8 cellular contexts compared by ENCODE assay signal in the genomic region with DNA sequence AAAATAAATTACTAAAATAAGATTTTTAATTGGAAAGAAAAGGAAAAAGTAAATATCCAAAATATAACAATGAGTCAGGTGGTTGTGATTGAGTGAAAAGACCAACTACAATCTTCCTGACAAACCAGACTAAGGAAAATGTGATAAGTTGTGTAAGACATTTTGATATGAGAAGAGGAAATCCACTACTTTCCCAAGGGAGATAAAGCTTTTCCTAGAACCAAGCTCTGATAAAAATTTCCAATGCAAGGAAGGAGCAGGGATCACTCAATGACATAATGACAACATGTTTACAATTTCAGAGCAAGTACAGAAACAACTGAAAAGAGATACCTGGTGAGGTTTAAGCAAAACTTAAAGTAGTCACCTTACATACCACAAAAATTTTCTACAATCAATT.
"Had no signal": no experiment of that assay in that cellular context is flagged by ENCODE, and none has a peak within 500 bp of the region (broad histone marks: within the 10 kb centered on the region; RNA-seq: fewer than 3 reads in every experiment).

No MANE protein-coding gene starts in this region.

- H3K4me3 ChIP-seq: GM12878 had no signal

- DNase-seq: GDM1, GF-D8 had no signal

- FAIRE-seq: G401.6, GM12878, GM12891, GM12892, GM18507, GM19239 had no signal

- ATAC-seq: GM12878 had no signal
